ENCODE assay signal across 23 cellular contexts in genomic region chr17:64188088-64188487, GRCh38.
"Had no signal": no experiment of that assay in that cellular context is flagged by ENCODE, and none has a peak within 500 bp of the region (broad histone marks: within the 10 kb centered on the region; RNA-seq: fewer than 3 reads in every experiment).

No MANE protein-coding gene starts in this region.

- ATAC-seq: heart left ventricle; naive thymus-derived CD8-positive, alpha-beta T cell; sciatic nerve; stimulated activated memory B cell treated with anti-CD40 and anti-IgM and Interleukin-4, amounts not matched to agents 10 μg/mL and 1 μg/mL and 100 μg/mL, for 72 hours; stimulated activated naive CD8-positive, alpha-beta T cell treated with anti-CD3 and anti-CD28 coated beads, Interleukin-15, amount 100 ng/mL, for 72 hours; upper lobe of right lung had no signal

- H3K4me3 Mint-ChIP-seq: dendritic cell treated with granulocyte-macrophage colony-stimulating factor and Interleukin-4, amounts not matched to agents 40 ng/mL and 50 ng/mL, for 4 days; naive thymus-derived CD8-positive, alpha-beta T cell; neural crest cell; stimulated activated memory B cell treated with anti-CD40 and anti-IgM and Interleukin-4, amounts not matched to agents 10 μg/mL and 1 μg/mL and 100 μg/mL, for 72 hours; stimulated activated naive CD8-positive, alpha-beta T cell treated with anti-CD3 and anti-CD28 coated beads, Interleukin-15, amount 100 ng/mL, for 72 hours had no signal

- H3K4me3 ChIP-seq: heart left ventricle, prostate gland, spleen, testis, tibial nerve, upper lobe of right lung, vagina had no signal

- H3K4me1 ChIP-seq: prostate gland had no signal

- H3K9me3 ChIP-seq: heart left ventricle, prostate gland, spleen, testis, tibial nerve, upper lobe of right lung, vagina had no signal

- H3K4me1 Mint-ChIP-seq: neural crest cell; stimulated activated memory B cell treated with anti-CD40 and anti-IgM and Interleukin-4, amounts not matched to agents 10 μg/mL and 1 μg/mL and 100 μg/mL, for 72 hours had no signal

- H3K27me3 ChIP-seq: heart left ventricle, spleen, testis, tibial nerve, upper lobe of right lung, vagina had no signal

- H3K27ac ChIP-seq: heart left ventricle, parathyroid adenoma, prostate gland, spleen, testis, tibial nerve, upper lobe of right lung, vagina had no signal

- H3K9me3 Mint-ChIP-seq: dendritic cell treated with granulocyte-macrophage colony-stimulating factor and Interleukin-4, amounts not matched to agents 40 ng/mL and 50 ng/mL, for 4 days; naive thymus-derived CD8-positive, alpha-beta T cell; neural crest cell; stimulated activated memory B cell treated with anti-CD40 and anti-IgM and Interleukin-4, amounts not matched to agents 10 μg/mL and 1 μg/mL and 100 μg/mL, for 72 hours; stimulated activated naive CD8-positive, alpha-beta T cell treated with anti-CD3 and anti-CD28 coated beads, Interleukin-15, amount 100 ng/mL, for 72 hours had no signal

- H3K27me3 Mint-ChIP-seq: dendritic cell treated with granulocyte-macrophage colony-stimulating factor and Interleukin-4, amounts not matched to agents 40 ng/mL and 50 ng/mL, for 4 days; naive thymus-derived CD8-positive, alpha-beta T cell; stimulated activated memory B cell treated with anti-CD40 and anti-IgM and Interleukin-4, amounts not matched to agents 10 μg/mL and 1 μg/mL and 100 μg/mL, for 72 hours; stimulated activated naive CD8-positive, alpha-beta T cell treated with anti-CD3 and anti-CD28 coated beads, Interleukin-15, amount 100 ng/mL, for 72 hours had no signal

- DNase-seq: erythroblast; foreskin melanocyte; heart left ventricle; hippocampal formation; kidney glomerular epithelial cell; mammary epithelial cell; naive thymus-derived CD8-positive, alpha-beta T cell; retina; spleen; stimulated activated CD4-positive, alpha-beta T cell treated with anti-CD3 and anti-CD28 coated beads, Interleukin-15, amount 100 ng/mL, for 24 hours; stimulated activated CD4-positive, alpha-beta T cell treated with anti-CD3 and anti-CD28 coated beads, Interleukin-1b, Interleukin-23, amount 100 ng/mL, for 48 hours; stimulated activated CD4-positive, alpha-beta T cell treated with anti-CD3 and anti-CD28 coated beads, Interleukin-4, amount 100 ng/mL, for 24 hours; stimulated activated naive CD8-positive, alpha-beta T cell treated with anti-CD3 and anti-CD28 coated beads, Interleukin-15, amount 100 ng/mL, for 72 hours; testis; upper lobe of right lung had no signal

- H3K36me3 ChIP-seq: prostate gland had no signal

- H3K27ac Mint-ChIP-seq: stimulated activated memory B cell treated with anti-CD40 and anti-IgM and Interleukin-4, amounts not matched to agents 10 μg/mL and 1 μg/mL and 100 μg/mL, for 72 hours; stimulated activated naive CD8-positive, alpha-beta T cell treated with anti-CD3 and anti-CD28 coated beads, Interleukin-15, amount 100 ng/mL, for 72 hours had no signal
